8 cellular contexts compared by ENCODE assay signal in genomic region chr2:179263015-179263414, GRCh38. TPM values are rescaled to one million over a fixed set of nuclear protein-coding genes. Genes with fewer than 3 reads are reported as not detected.
DNase-seq lines count a peak whose midpoint lies in the region; ATAC-seq and TF ChIP-seq lines count a peak whose summit lies in the region.

No MANE protein-coding gene starts in this region.

- no peak for DNase-seq in activated T-cell treated with anti-CD3 and anti-CD28 coated beads, Interleukin-2, amount 50 U/mL, for 24 hours
- DNase-seq in activated T-cell treated with anti-CD3 and anti-CD28 coated beads, Interleukin-2, amount 50 U/mL, for 48 hours: no peak
- DNase-seq in adipocyte (ENCODE audit: low read depth) (peak; percentile 84), kidney epithelial cell (ENCODE audit: low read depth) (no peak), SHP77 treated with DMSO at 0.1 percent for 48 hours (lab: John Stamatoyannopoulos, UW) (no peak), OCI-M1 (lab: John Stamatoyannopoulos, UW) (no peak)

- H3K4me3 ChIP-seq in adipocyte (ENCODE audit: low read length): peak overlapping the region; percentile 97
- H3K4me3 ChIP-seq in kidney epithelial cell (ENCODE audit: low read depth, low read length): peak overlapping the region; percentile 90
- H3K4me3 ChIP-seq in thymus (ENCODE audit: low read length): peak overlapping the region; percentile 86

- peak overlapping the region; percentile 98 for H3K9ac ChIP-seq in adipocyte (ENCODE audit: low read length)

- H3K27ac Mint-ChIP-seq in activated T-cell treated with anti-CD3 and anti-CD28 coated beads, Interleukin-2, amount 50 U/mL, for 24 hours: no peak overlapping the region

- H3K36me3 ChIP-seq in adipocyte (ENCODE audit: control insufficient read depth, insufficient read depth, low read length, severe bottlenecking): no peaks in the 10 kb centered on the region
- no peaks in the 10 kb centered on the region for H3K36me3 ChIP-seq in kidney epithelial cell (ENCODE audit: control insufficient read depth, insufficient read depth, low read length)
- no peaks in the 10 kb centered on the region for H3K36me3 ChIP-seq in thymus (ENCODE audit: control insufficient read depth, insufficient read depth)

- no peak for TF ChIP-seq CTCF in kidney epithelial cell (IDR thresholded peaks at IDR 0.05; ENCODE audit: insufficient read depth, low read length, poor library complexity, severe bottlenecking)

- H3K27me3 Mint-ChIP-seq in activated T-cell treated with anti-CD3 and anti-CD28 coated beads, Interleukin-2, amount 50 U/mL, for 24 hours: peaks cover 42% of the 10 kb centered on the region

- H3K27ac ChIP-seq in thymus (ENCODE audit: low read depth): no peak overlapping the region

- peaks cover 2% of the 10 kb centered on the region for H3K36me3 Mint-ChIP-seq in activated T-cell treated with anti-CD3 and anti-CD28 coated beads, Interleukin-2, amount 50 U/mL, for 24 hours (ENCODE audit: low read depth)

- H3K4me3 Mint-ChIP-seq in activated T-cell treated with anti-CD3 and anti-CD28 coated beads, Interleukin-2, amount 50 U/mL, for 24 hours: peak overlapping the region; percentile 83

- H3K9me3 Mint-ChIP-seq in activated T-cell treated with anti-CD3 and anti-CD28 coated beads, Interleukin-2, amount 50 U/mL, for 24 hours: no peaks in the 10 kb centered on the region

- peaks cover 54% of the 10 kb centered on the region for H3K4me1 ChIP-seq in adipocyte (ENCODE audit: control insufficient read depth, insufficient read depth, low read length)
- H3K4me1 ChIP-seq in thymus (ENCODE audit: control insufficient read depth, insufficient read depth, low read length): peaks cover 4% of the 10 kb centered on the region

- WGBS in thymus: 94% methylated on average over 4 of the region's 4 CpGs

- H3K27me3 ChIP-seq in adipocyte (replicated peaks; ENCODE audit: control insufficient read depth, insufficient read depth, low read length) (no peaks in the 10 kb centered on the region), kidney epithelial cell (ENCODE audit: control insufficient read depth, insufficient read depth, low read length) (no peaks in the 10 kb centered on the region), thymus (ENCODE audit: control insufficient read depth, insufficient read depth) (no peaks in the 10 kb centered on the region)

- no peak for ATAC-seq in HG02885 (IDR thresholded peaks at IDR 0.05; ENCODE audit: poor library complexity, unreplicated experiment)

- no peaks in the 10 kb centered on the region for H3K9me3 ChIP-seq in adipocyte (ENCODE audit: control insufficient read depth, low read length)
- no peaks in the 10 kb centered on the region for H3K9me3 ChIP-seq in thymus (ENCODE audit: control insufficient read depth)

- peaks cover 22% of the 10 kb centered on the region for H3K4me1 Mint-ChIP-seq in activated T-cell treated with anti-CD3 and anti-CD28 coated beads, Interleukin-2, amount 50 U/mL, for 24 hours (ENCODE audit: low read depth)

RNA-seq across cellular contexts. Expression of gene SESTD1, which starts 1.6 kb away (rescaled TPM):
- 10.5 and 17.9 TPM in 2 replicates for total RNA-seq in kidney epithelial cell
- 9.4 TPM for polyA plus RNA-seq in thymus
